In the genomic region with DNA sequence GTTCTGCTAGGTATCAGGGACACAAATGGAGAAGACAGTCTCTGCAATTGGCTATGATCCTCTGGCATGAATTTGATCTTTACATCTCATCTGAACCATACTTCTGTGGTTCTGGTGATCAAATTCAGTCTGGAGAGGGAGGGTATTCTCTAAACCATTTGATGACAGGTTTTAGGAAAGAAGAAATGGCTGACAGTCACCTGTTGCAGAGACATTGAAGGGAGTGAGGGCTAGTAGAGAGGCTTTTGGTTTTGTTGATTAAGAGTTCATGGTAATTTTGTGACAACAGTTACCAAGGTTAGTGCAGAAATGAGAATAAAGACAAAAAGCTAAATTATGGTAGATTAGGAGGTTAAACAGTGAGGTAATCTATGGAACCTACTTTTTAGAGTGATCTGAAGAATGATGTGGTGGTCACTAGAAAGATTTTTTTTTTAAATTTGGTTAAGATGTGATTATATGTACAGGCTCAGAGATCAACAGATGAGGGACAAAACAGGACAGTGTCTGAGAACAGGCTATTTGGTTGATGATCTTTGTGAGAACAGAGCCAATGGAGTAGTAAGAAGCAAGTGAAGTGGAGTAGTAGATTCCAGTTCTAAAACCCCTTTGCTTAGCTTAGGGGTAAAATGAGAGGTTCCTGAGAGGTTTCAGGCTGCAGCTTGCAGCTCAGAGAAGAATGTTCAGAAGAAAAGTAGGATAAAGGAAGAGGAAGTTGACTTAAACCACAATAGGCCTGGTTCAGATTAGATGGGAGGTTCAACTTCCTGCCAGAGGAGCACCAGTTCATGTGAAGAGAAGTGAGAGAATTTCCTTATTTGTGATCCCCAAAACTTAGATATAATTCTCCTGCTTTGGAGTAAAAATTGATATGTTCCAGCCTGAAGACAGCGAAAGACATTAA, we compare ENCODE assay signal across 12 cellular contexts.
DNase-seq lines count a peak whose midpoint lies in the region; ATAC-seq, FAIRE-seq and TF ChIP-seq lines count a peak whose summit lies in the region.
"Had no signal": no experiment of that assay in that cellular context is flagged by ENCODE, and none has a peak within 500 bp of the region (broad histone marks: within the 10 kb centered on the region; RNA-seq: fewer than 3 reads in every experiment).

No MANE protein-coding gene starts in this region.

- no peaks in the 10 kb centered on the region for H3K9me3 ChIP-seq in SK-N-MC (ENCODE audit: low read depth, low read length)
- H3K9me3 ChIP-seq: BE2C had no signal

- H3K36me3 ChIP-seq in SK-N-MC (ENCODE audit: insufficient read depth, low read length), result no peaks in the 10 kb centered on the region
- H3K36me3 ChIP-seq: BE2C had no signal

- ATAC-seq in GM18511 (IDR thresholded peaks at IDR 0.05; ENCODE audit: unreplicated experiment) (peak; percentile 39), SK-N-SH treated with all-trans-retinoic acid at 6 μM for 48 hours (no peak)

- no peak overlapping the region for H3K9ac ChIP-seq in SK-N-MC (ENCODE audit: insufficient read length)

- no peak overlapping the region for H3K4me3 ChIP-seq in SK-N-MC

- H3K27ac ChIP-seq in SK-N-MC, result no peak overlapping the region

- peak; percentile 66 to 72 for DNase-seq in AML-193 (lab: John Stamatoyannopoulos, UW)
- DNase-seq in SK-N-MC (ENCODE audit: low read depth, low spot score), result peak; percentile 16
- no peak for DNase-seq in NCI-H510A treated with DMSO at 0.1 percent for 48 hours (lab: John Stamatoyannopoulos, UW)
- no peak for DNase-seq in DMS53 (lab: John Stamatoyannopoulos, UW)
- DNase-seq in NCI-H1694 (lab: John Stamatoyannopoulos, UW), result no peak
- DNase-seq: activated CD4-positive, CD25-positive, alpha-beta regulatory T cell treated with anti-CD3 and anti-CD28 coated beads, Interleukin-2, amount 50 U/mL, for 72 hours; BE2C; NCI-H187 treated with DMSO at 0.1 percent for 48 hours; nephron progenitor cell had no signal

- FAIRE-seq in colon (lab: Jason Lieb, UNC), result peak; percentile 61

TF ChIP-seq in SK-N-SH treated with all-trans-retinoic acid at 6 μM for 48 hours, 23 proteins besides CTCF, POLR2A, EP300 and RAD21:
- TF ChIP-seq, protein P1, sequence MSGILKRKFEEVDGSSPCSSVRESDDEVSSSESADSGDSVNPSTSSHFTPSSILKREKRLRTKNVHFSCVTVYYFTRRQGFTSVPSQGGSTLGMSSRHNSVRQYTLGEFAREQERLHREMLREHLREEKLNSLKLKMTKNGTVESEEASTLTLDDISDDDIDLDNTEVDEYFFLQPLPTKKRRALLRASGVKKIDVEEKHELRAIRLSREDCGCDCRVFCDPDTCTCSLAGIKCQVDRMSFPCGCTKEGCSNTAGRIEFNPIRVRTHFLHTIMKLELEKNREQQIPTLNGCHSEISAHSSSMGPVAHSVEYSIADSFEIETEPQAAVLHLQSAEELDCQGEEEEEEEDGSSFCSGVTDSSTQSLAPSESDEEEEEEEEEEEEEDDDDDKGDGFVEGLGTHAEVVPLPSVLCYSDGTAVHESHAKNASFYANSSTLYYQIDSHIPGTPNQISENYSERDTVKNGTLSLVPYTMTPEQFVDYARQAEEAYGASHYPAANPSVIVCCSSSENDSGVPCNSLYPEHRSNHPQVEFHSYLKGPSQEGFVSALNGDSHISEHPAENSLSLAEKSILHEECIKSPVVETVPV (CRISPR knock-in tag; IDR thresholded peaks at IDR 0.05), result no peak
- TF ChIP-seq GLIS3 (CRISPR knock-in tag; IDR thresholded peaks at IDR 0.05), result no peak
- TF ChIP-seq SNAI2 (CRISPR knock-in tag; IDR thresholded peaks at IDR 0.05), result no peak
- TF ChIP-seq ZNF8 (CRISPR knock-in tag; IDR thresholded peaks at IDR 0.05), result no peak
- TF ChIP-seq, protein P2, sequence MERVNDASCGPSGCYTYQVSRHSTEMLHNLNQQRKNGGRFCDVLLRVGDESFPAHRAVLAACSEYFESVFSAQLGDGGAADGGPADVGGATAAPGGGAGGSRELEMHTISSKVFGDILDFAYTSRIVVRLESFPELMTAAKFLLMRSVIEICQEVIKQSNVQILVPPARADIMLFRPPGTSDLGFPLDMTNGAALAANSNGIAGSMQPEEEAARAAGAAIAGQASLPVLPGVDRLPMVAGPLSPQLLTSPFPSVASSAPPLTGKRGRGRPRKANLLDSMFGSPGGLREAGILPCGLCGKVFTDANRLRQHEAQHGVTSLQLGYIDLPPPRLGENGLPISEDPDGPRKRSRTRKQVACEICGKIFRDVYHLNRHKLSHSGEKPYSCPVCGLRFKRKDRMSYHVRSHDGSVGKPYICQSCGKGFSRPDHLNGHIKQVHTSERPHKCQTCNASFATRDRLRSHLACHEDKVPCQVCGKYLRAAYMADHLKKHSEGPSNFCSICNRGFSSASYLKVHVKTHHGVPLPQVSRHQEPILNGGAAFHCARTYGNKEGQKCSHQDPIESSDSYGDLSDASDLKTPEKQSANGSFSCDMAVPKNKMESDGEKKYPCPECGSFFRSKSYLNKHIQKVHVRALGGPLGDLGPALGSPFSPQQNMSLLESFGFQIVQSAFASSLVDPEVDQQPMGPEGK (CRISPR knock-in tag; IDR thresholded peaks at IDR 0.05; ENCODE audit: borderline replicate concordance), result no peak
- TF ChIP-seq CSDC2 (CRISPR knock-in tag; IDR thresholded peaks at IDR 0.05), result no peak
- TF ChIP-seq, protein P3, sequence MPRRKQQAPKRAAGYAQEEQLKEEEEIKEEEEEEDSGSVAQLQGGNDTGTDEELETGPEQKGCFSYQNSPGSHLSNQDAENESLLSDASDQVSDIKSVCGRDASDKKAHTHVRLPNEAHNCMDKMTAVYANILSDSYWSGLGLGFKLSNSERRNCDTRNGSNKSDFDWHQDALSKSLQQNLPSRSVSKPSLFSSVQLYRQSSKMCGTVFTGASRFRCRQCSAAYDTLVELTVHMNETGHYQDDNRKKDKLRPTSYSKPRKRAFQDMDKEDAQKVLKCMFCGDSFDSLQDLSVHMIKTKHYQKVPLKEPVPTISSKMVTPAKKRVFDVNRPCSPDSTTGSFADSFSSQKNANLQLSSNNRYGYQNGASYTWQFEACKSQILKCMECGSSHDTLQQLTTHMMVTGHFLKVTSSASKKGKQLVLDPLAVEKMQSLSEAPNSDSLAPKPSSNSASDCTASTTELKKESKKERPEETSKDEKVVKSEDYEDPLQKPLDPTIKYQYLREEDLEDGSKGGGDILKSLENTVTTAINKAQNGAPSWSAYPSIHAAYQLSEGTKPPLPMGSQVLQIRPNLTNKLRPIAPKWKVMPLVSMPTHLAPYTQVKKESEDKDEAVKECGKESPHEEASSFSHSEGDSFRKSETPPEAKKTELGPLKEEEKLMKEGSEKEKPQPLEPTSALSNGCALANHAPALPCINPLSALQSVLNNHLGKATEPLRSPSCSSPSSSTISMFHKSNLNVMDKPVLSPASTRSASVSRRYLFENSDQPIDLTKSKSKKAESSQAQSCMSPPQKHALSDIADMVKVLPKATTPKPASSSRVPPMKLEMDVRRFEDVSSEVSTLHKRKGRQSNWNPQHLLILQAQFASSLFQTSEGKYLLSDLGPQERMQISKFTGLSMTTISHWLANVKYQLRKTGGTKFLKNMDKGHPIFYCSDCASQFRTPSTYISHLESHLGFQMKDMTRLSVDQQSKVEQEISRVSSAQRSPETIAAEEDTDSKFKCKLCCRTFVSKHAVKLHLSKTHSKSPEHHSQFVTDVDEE (CRISPR knock-in tag; IDR thresholded peaks at IDR 0.05), result no peak
- TF ChIP-seq ISL1 (CRISPR knock-in tag; IDR thresholded peaks at IDR 0.05), result no peak
- TF ChIP-seq, protein P4, sequence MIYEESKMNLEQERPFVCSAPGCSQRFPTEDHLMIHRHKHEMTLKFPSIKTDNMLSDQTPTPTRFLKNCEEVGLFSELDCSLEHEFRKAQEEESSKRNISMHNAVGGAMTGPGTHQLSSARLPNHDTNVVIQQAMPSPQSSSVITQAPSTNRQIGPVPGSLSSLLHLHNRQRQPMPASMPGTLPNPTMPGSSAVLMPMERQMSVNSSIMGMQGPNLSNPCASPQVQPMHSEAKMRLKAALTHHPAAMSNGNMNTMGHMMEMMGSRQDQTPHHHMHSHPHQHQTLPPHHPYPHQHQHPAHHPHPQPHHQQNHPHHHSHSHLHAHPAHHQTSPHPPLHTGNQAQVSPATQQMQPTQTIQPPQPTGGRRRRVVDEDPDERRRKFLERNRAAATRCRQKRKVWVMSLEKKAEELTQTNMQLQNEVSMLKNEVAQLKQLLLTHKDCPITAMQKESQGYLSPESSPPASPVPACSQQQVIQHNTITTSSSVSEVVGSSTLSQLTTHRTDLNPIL (CRISPR knock-in tag; IDR thresholded peaks at IDR 0.05; ENCODE audit: low read depth), result no peak
- no peak for TF ChIP-seq ZNF70 (CRISPR knock-in tag; IDR thresholded peaks at IDR 0.05)
- TF ChIP-seq, protein P5, sequence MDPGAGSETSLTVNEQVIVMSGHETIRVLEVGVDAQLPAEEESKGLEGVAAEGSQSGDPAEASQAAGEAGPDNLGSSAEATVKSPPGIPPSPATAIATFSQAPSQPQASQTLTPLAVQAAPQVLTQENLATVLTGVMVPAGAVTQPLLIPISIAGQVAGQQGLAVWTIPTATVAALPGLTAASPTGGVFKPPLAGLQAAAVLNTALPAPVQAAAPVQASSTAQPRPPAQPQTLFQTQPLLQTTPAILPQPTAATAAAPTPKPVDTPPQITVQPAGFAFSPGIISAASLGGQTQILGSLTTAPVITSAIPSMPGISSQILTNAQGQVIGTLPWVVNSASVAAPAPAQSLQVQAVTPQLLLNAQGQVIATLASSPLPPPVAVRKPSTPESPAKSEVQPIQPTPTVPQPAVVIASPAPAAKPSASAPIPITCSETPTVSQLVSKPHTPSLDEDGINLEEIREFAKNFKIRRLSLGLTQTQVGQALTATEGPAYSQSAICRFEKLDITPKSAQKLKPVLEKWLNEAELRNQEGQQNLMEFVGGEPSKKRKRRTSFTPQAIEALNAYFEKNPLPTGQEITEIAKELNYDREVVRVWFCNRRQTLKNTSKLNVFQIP (CRISPR knock-in tag; IDR thresholded peaks at IDR 0.05; ENCODE audit: borderline replicate concordance, low read depth), result no peak
- no peak for TF ChIP-seq ZFP30 (CRISPR knock-in tag; IDR thresholded peaks at IDR 0.05)
- no peak for TF ChIP-seq TCF4 (CRISPR knock-in tag; IDR thresholded peaks at IDR 0.05; ENCODE audit: borderline replicate concordance)
- TF ChIP-seq TOX (CRISPR knock-in tag; IDR thresholded peaks at IDR 0.05; ENCODE audit: borderline replicate concordance), result no peak
- TF ChIP-seq ESRRG (CRISPR knock-in tag; IDR thresholded peaks at IDR 0.05), result no peak
- TF ChIP-seq PPARA (CRISPR knock-in tag; IDR thresholded peaks at IDR 0.05; ENCODE audit: borderline replicate concordance), result no peak
- no peak for TF ChIP-seq ZFP3 (CRISPR knock-in tag; IDR thresholded peaks at IDR 0.05)
- TF ChIP-seq ARNTL (CRISPR knock-in tag; IDR thresholded peaks at IDR 0.05; ENCODE audit: borderline replicate concordance, low read depth), result no peak
TF ChIP-seq in SK-N-SH treated with all-trans-retinoic acid at 6 μM for 48 hours: peak in this region for 0.

Comparison
In these comparisons a context has a peak if more than half of its experiments do, and no peak if none do; other contexts are left out.
1. DNase-seq: peak in AML-193 (2 of 2) and SK-N-MC (single experiment); none in NCI-H510A treated with DMSO at 0.1 percent for 48 hours (single experiment), DMS53 (single experiment) and NCI-H1694 (single experiment).